ENCODE assay signal across 1 cellular context in genomic region chr2:53170463-53170862, GRCh38.
TF ChIP-seq lines count a peak whose summit lies in the region.

No MANE protein-coding gene starts in this region.

TF ChIP-seq in IMR-90, 13 proteins besides CTCF, POLR2A, EP300 and RAD21 (continued from another document):
- TF ChIP-seq ELK1 (IDR thresholded peaks at IDR 0.05; ENCODE audit: borderline replicate concordance, low read depth, low read length) (no peak), USF2 (IDR thresholded peaks at IDR 0.05; ENCODE audit: low read depth, low read length) (no peak), CHD1 (IDR thresholded peaks at IDR 0.05; ENCODE audit: low read depth, low read length) (no peak), MXI1 (IDR thresholded peaks at IDR 0.05; ENCODE audit: borderline replicate concordance, low read depth, low read length) (no peak), CEBPB (IDR thresholded peaks at IDR 0.05; ENCODE audit: low read depth, low read length) (no peak), FOS (IDR thresholded peaks at IDR 0.05; ENCODE audit: low read depth, low read length) (no peak), SMC3 (IDR thresholded peaks at IDR 0.05; ENCODE audit: low read depth, low read length) (no peak), MAZ (IDR thresholded peaks at IDR 0.05; ENCODE audit: borderline replicate concordance, low read depth, low read length) (no peak)
